Comparison of ENCODE assay signal across 16 cellular contexts in the genomic region with DNA sequence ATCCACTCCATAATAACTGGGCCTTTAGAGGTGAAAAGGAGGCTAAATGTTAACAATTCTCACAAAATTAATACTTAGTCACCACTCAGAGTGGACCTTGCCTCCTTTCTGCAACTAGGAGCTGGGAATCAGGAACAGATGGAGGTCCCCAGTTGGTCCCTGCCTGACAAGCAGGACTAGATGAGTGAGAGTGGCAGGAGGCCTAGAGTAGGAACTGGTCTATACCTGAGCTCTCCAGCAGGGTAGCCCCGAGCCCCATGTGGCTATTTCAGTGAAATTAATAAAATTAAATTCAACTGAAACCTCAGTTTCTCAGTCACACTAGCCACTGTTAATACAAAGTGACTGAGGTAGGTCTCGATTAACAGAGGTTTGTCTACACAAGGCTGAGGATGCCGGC.
A peak's percentile ranks its signal among the peaks of the same experiment; 100 is the strongest.
DNase-seq lines count a peak whose midpoint lies in the region; ATAC-seq and TF ChIP-seq lines count a peak whose summit lies in the region.
"Had no signal": no experiment of that assay in that cellular context is flagged by ENCODE, and none has a peak within 500 bp of the region (broad histone marks: within the 10 kb centered on the region; RNA-seq: fewer than 3 reads in every experiment).

No MANE protein-coding gene starts in this region.

- POLR2A ChIA-PET in WTC11 (lab: Charles Lee): no interaction called here

- H3K27me3 ChIP-seq in H7 (ENCODE audit: control insufficient read depth, insufficient read depth, low read length) (no peaks in the 10 kb centered on the region), kidney epithelial cell (ENCODE audit: control insufficient read depth, insufficient read depth, low read length) (no peaks in the 10 kb centered on the region)
- H3K27me3 ChIP-seq: Peyer's patch had no signal

- no peaks in the 10 kb centered on the region for H3K9me3 Mint-ChIP-seq in WTC11
- H3K9me3 Mint-ChIP-seq in osteocyte (ENCODE audit: unreplicated experiment): no peaks in the 10 kb centered on the region
- H3K9me3 Mint-ChIP-seq: activated CD4-positive, alpha-beta memory T cell treated with anti-CD3 and anti-CD28 coated beads, Interleukin-2, amount 10 ng/mL, durations not matched to agents 7 days and 5 days; activated naive CD8-positive, alpha-beta T cell treated with anti-CD3 and anti-CD28 coated beads, Interleukin-2, amount 50 U/mL, for 24 hours had no signal

- H3K27me3 Mint-ChIP-seq in WTC11 (ENCODE audit: low read depth) (no peaks in the 10 kb centered on the region), osteocyte (ENCODE audit: unreplicated experiment) (peaks cover 12% of the 10 kb centered on the region)

- H3K4me3 ChIP-seq in H7 (ENCODE audit: insufficient read depth, low read depth, low read length): no peak overlapping the region
- no peak overlapping the region for H3K4me3 ChIP-seq in kidney epithelial cell (ENCODE audit: low read depth, low read length)
- H3K4me3 ChIP-seq: Peyer's patch, spleen, thoracic aorta had no signal

- DNase-seq in ELF-1 (ENCODE audit: low read depth, low spot score) (peak; percentile 12), H7 (peak; percentile 28), WTC11 (ENCODE audit: low spot score) (peak; percentile 16), kidney epithelial cell (ENCODE audit: low read depth) (no peak), NK-92 (lab: John Stamatoyannopoulos, UW; ENCODE audit: unreplicated experiment) (no peak), NCI-H2107 (lab: John Stamatoyannopoulos, UW) (no peak), osteocyte (ENCODE audit: extremely low spot score, unreplicated experiment) (no peak)
- DNase-seq: activated CD4-positive, alpha-beta memory T cell treated with anti-CD3 and anti-CD28 coated beads, Interleukin-2, amount 10 ng/mL, durations not matched to agents 7 days and 5 days; activated naive CD8-positive, alpha-beta T cell treated with anti-CD3 and anti-CD28 coated beads, Interleukin-2, amount 50 U/mL, for 24 hours; activated T-cell treated with anti-CD3 and anti-CD28 coated beads, Interleukin-2, amount 50 U/mL, for 48 hours; AML-193; effector CD8-positive, alpha-beta T cell; NCI-H1092; Peyer's patch; spleen had no signal

- H3K4me3 Mint-ChIP-seq in WTC11: no peak overlapping the region
- no peak overlapping the region for H3K4me3 Mint-ChIP-seq in osteocyte (ENCODE audit: unreplicated experiment)
- H3K4me3 Mint-ChIP-seq: activated CD4-positive, alpha-beta memory T cell treated with anti-CD3 and anti-CD28 coated beads, Interleukin-2, amount 10 ng/mL, durations not matched to agents 7 days and 5 days; activated naive CD8-positive, alpha-beta T cell treated with anti-CD3 and anti-CD28 coated beads, Interleukin-2, amount 50 U/mL, for 24 hours had no signal

- H3K36me3 Mint-ChIP-seq in WTC11 (no peaks in the 10 kb centered on the region), osteocyte (ENCODE audit: unreplicated experiment) (no peaks in the 10 kb centered on the region)

- peak; percentile 97 for ATAC-seq in WTC11
- ATAC-seq: activated naive CD8-positive, alpha-beta T cell treated with anti-CD3 and anti-CD28 coated beads, Interleukin-2, amount 50 U/mL, for 24 hours had no signal

- CTCF ChIA-PET in WTC11 (lab: Charles Lee): interaction anchor here (0.6 to 2.4 kb wide), 17 partner anchors 9 to 368 kb away, joined by 3 to 26 read pairs (median 3); partner anchors contain the start of gene MYO5B

- H3K36me3 ChIP-seq in H7 (replicated peaks; ENCODE audit: control insufficient read depth, insufficient read depth, low read length) (no peaks in the 10 kb centered on the region), kidney epithelial cell (ENCODE audit: control insufficient read depth, insufficient read depth, low read length) (no peaks in the 10 kb centered on the region)
- H3K36me3 ChIP-seq: spleen, thoracic aorta had no signal

- TF ChIP-seq CTCF in WTC11 (IDR thresholded peaks at IDR 0.05) (no peak), kidney epithelial cell (IDR thresholded peaks at IDR 0.05; ENCODE audit: insufficient read depth, low read length, poor library complexity, severe bottlenecking) (peak; percentile 15), osteocyte (IDR thresholded peaks at IDR 0.05) (no peak)

- H3K27ac Mint-ChIP-seq in WTC11 (no peak overlapping the region), osteocyte (ENCODE audit: unreplicated experiment) (no peak overlapping the region)
- H3K27ac Mint-ChIP-seq: activated CD4-positive, alpha-beta memory T cell treated with anti-CD3 and anti-CD28 coated beads, Interleukin-2, amount 10 ng/mL, durations not matched to agents 7 days and 5 days; activated naive CD8-positive, alpha-beta T cell treated with anti-CD3 and anti-CD28 coated beads, Interleukin-2, amount 50 U/mL, for 24 hours had no signal

- H3K4me1 Mint-ChIP-seq in WTC11 (peaks cover 9% of the 10 kb centered on the region), osteocyte (ENCODE audit: unreplicated experiment) (no peaks in the 10 kb centered on the region)
- H3K4me1 Mint-ChIP-seq: activated CD4-positive, alpha-beta memory T cell treated with anti-CD3 and anti-CD28 coated beads, Interleukin-2, amount 10 ng/mL, durations not matched to agents 7 days and 5 days; activated naive CD8-positive, alpha-beta T cell treated with anti-CD3 and anti-CD28 coated beads, Interleukin-2, amount 50 U/mL, for 24 hours had no signal

TF ChIP-seq in WTC11, 78 proteins besides CTCF, POLR2A, EP300 and RAD21:
- TF ChIP-seq NR1H2 (CRISPR knock-in tag; IDR thresholded peaks at IDR 0.05) (no peak), ESRRA (CRISPR knock-in tag; IDR thresholded peaks at IDR 0.05; ENCODE audit: borderline replicate concordance) (no peak), CBFB (CRISPR knock-in tag; IDR thresholded peaks at IDR 0.05; ENCODE audit: low read depth) (no peak), TCF7 (CRISPR knock-in tag; IDR thresholded peaks at IDR 0.05; ENCODE audit: low read depth) (no peak), TEAD4 (CRISPR knock-in tag; IDR thresholded peaks at IDR 0.05) (no peak)
- TF ChIP-seq, protein P1, sequence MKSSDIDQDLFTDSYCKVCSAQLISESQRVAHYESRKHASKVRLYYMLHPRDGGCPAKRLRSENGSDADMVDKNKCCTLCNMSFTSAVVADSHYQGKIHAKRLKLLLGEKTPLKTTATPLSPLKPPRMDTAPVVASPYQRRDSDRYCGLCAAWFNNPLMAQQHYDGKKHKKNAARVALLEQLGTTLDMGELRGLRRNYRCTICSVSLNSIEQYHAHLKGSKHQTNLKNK (CRISPR knock-in tag; IDR thresholded peaks at IDR 0.05): no peak

Comparison
In these comparisons a context has a peak if more than half of its experiments do, and no peak if none do; other contexts are left out.
1. DNase-seq: peak in ELF-1 (single experiment), H7 (single experiment) and WTC11 (single experiment); none in kidney epithelial cell (single experiment), NK-92 (single experiment), NCI-H2107 (single experiment) and osteocyte (single experiment).